ENCODE assay signal across 9 cellular contexts in genomic region chr4:69930768-69931167, GRCh38. TPM values are rescaled to one million over a fixed set of nuclear protein-coding genes. Genes with fewer than 3 reads are reported as not detected.
"Had no signal": no experiment of that assay in that cellular context is flagged by ENCODE, and none has a peak within 500 bp of the region (broad histone marks: within the 10 kb centered on the region; RNA-seq: fewer than 3 reads in every experiment).

A gene with protein sequence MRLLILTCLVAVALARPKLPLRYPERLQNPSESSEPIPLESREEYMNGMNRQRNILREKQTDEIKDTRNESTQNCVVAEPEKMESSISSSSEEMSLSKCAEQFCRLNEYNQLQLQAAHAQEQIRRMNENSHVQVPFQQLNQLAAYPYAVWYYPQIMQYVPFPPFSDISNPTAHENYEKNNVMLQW (plus strand): TSS chr4:69931068. CDS start chr4:69932556, 1,488 bp downstream.

- FAIRE-seq: HepG2, HTR-8/SVneo, K562 had no signal

- DNase-seq: IMR-90, KBM-7, KG1 had no signal

- H3K27ac ChIP-seq: HL-60 had no signal

- H3K4me3 ChIP-seq: K562 had no signal

RNA-seq across cellular contexts. Expression of the gene that starts here (rescaled TPM):
- total RNA-seq: HepG2, HT-29, HT1080, IMR-90, K562 had no signal
